1 cellular context compared by ENCODE assay signal in the genomic region with DNA sequence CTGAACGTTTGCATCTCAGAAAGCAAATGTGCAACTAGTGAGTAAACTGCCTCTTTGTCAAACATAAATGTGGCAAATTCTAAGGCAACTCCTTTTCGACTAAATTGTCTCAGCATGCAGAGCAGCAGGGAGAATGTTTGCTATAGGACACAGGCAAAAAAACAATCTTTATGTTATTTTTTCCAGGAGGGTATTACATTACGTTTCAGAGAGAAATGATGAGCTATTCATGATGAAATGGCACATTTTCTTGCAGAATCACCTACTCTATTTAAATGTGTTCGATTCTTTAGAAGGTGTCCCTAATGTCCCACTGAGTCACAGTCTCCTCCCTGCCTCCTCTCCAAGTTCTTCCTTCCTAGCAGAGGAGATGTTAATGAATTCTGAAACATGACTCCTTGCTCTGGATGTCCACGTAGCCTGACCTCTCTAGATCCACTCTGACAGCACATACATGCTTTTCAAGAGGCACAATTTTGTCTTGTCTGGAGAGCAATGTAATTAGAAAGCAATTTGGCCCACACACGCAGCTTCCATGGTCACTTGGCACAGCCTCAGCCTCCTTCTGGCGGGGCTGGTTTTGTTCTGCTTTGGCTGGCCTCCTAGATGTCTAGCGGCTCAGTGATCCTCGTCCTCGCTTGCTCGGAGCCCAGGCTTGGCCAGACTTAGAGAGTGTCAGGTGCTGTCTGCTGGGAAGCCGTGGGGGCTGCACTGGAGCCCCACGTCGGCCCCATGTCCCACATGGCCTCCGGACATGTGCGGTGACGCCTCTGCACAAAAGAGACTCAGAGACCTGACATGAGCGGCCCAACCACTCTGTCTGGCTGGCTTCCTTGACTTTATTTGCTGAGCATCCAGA.
TF ChIP-seq lines count a peak whose summit lies in the region.

No MANE protein-coding gene starts in this region.

TF ChIP-seq in H1, 55 proteins besides CTCF, POLR2A, EP300 and RAD21 (continued from another document):
- TF ChIP-seq, protein P1, sequence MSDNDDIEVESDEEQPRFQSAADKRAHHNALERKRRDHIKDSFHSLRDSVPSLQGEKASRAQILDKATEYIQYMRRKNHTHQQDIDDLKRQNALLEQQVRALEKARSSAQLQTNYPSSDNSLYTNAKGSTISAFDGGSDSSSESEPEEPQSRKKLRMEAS (IDR thresholded peaks at IDR 0.05), result no peak
- TF ChIP-seq BCL11A (IDR thresholded peaks at IDR 0.05; ENCODE audit: low read depth in 2 of 2, low read length in 2 of 2) (no peak), KDM4A (IDR thresholded peaks at IDR 0.05; ENCODE audit: low read depth, low read length, severe bottlenecking) (no peak), SRF (IDR thresholded peaks at IDR 0.05; ENCODE audit: low read depth, low read length) (no peak), HDAC6 (IDR thresholded peaks at IDR 0.05; ENCODE audit: low read depth, low read length) (no peak), KDM1A (IDR thresholded peaks at IDR 0.05; ENCODE audit: borderline replicate concordance, low read length) (no peak), BACH1 (IDR thresholded peaks at IDR 0.05; ENCODE audit: low read length) (no peak), SP1 (IDR thresholded peaks at IDR 0.05; ENCODE audit: low read depth, low read length) (no peak), CTBP2 (IDR thresholded peaks at IDR 0.05; ENCODE audit: borderline replicate concordance, insufficient read depth, insufficient read length, low read length) (no peak), SIN3A (conservative IDR thresholded peaks at IDR 0.05 in 1 of 2, IDR thresholded peaks at IDR 0.05 in 1 of 2; ENCODE audit: low read depth in 1 of 2, low read length in 2 of 2) (no peak)
- TF ChIP-seq, protein P2, sequence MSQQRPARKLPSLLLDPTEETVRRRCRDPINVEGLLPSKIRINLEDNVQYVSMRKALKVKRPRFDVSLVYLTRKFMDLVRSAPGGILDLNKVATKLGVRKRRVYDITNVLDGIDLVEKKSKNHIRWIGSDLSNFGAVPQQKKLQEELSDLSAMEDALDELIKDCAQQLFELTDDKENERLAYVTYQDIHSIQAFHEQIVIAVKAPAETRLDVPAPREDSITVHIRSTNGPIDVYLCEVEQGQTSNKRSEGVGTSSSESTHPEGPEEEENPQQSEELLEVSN (IDR thresholded peaks at IDR 0.05), result no peak
